Comparison of ENCODE assay signal across 16 cellular contexts in the genomic region with DNA sequence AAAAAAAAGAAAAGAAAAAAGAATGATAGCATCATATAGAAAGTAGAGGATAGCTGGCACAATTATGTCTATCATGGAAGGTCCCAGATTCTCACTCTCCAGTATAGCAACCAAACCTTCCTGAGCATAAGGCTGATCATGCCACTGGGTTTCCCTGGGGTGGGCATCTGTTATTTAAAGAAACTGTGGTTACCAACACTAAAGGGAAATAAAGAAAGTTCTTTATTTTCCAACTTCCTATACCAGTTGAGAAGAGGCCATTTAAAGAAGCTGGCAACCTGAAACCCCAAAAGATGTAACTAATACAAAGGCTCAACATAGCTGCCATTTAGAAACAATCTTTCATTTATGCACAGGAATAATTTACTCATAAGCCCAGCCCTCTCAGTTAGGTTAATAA. TPM values are rescaled to one million over a fixed set of nuclear protein-coding genes. Genes with fewer than 3 reads are reported as not detected.
DNase-seq lines count a peak whose midpoint lies in the region; ATAC-seq lines count a peak whose summit lies in the region.
"Had no signal": no experiment of that assay in that cellular context is flagged by ENCODE, and none has a peak within 500 bp of the region (broad histone marks: within the 10 kb centered on the region; RNA-seq: fewer than 3 reads in every experiment).

No MANE protein-coding gene starts in this region.

- H3K4me3 ChIP-seq in BLaER1 (peak overlapping the region; percentile 81), HUES64 (ENCODE audit: low read length) (peak overlapping the region; percentile 96), mesodermal cell (ENCODE audit: extremely low read depth, insufficient read depth, low read length, poor library complexity, severe bottlenecking) (peak overlapping the region; percentile 89)
- H3K4me3 ChIP-seq: gastroesophageal sphincter had no signal

- peaks cover 28% of the 10 kb centered on the region for H3K36me3 Mint-ChIP-seq in activated naive CD8-positive, alpha-beta T cell treated with anti-CD3 and anti-CD28 coated beads, Interleukin-2, amount 50 U/mL, for 24 hours (ENCODE audit: low read depth)
- peaks cover 6% of the 10 kb centered on the region for H3K36me3 Mint-ChIP-seq in activated T-helper 17 cell treated with anti-CD3 and anti-CD28 coated beads, Interleukin-2, amount 50 U/mL, for 72 hours (ENCODE audit: low read depth)

- DNase-seq in activated naive CD8-positive, alpha-beta T cell treated with anti-CD3 and anti-CD28 coated beads, Interleukin-2, amount 50 U/mL, for 24 hours = no peak
- DNase-seq in NK-92 (lab: John Stamatoyannopoulos, UW; ENCODE audit: unreplicated experiment) = no peak
- DNase-seq: activated CD8-positive, alpha-beta memory T cell treated with anti-CD3 and anti-CD28 coated beads, Interleukin-2, amount 50 U/mL, for 48 hours; amygdala; stimulated activated CD4-positive, alpha-beta T cell treated with anti-CD3 and anti-CD28 coated beads, Interleukin-4, amount 100 ng/mL, for 4 hours; stimulated activated naive CD4-positive, alpha-beta T cell treated with Interleukin-2 at 50 U/mL for 16 hours had no signal

- H3K27ac ChIP-seq in BLaER1 (peak overlapping the region; percentile 95), HUES64 (ENCODE audit: low read depth, low read length) (peak overlapping the region; percentile 94), mesodermal cell (ENCODE audit: low read depth, low read length, severe bottlenecking) (no peak overlapping the region)
- H3K27ac ChIP-seq: gastroesophageal sphincter, parathyroid adenoma had no signal

- ATAC-seq in activated naive CD8-positive, alpha-beta T cell treated with anti-CD3 and anti-CD28 coated beads, Interleukin-2, amount 50 U/mL, for 24 hours = no peak
- ATAC-seq in activated T-helper 17 cell treated with anti-CD3 and anti-CD28 coated beads, Interleukin-2, amount 50 U/mL, for 72 hours (replicated peaks) = no peak
- ATAC-seq in GM19452 (IDR thresholded peaks at IDR 0.05; ENCODE audit: unreplicated experiment) = no peak
- no peak for ATAC-seq in GM21423 (IDR thresholded peaks at IDR 0.05; ENCODE audit: unreplicated experiment)
- ATAC-seq: gastroesophageal sphincter, left lobe of liver had no signal

- peaks cover 21% of the 10 kb centered on the region for H3K27me3 Mint-ChIP-seq in activated naive CD8-positive, alpha-beta T cell treated with anti-CD3 and anti-CD28 coated beads, Interleukin-2, amount 50 U/mL, for 24 hours
- H3K27me3 Mint-ChIP-seq in activated T-helper 17 cell treated with anti-CD3 and anti-CD28 coated beads, Interleukin-2, amount 50 U/mL, for 72 hours = peaks cover 56% of the 10 kb centered on the region

- H3K4me1 Mint-ChIP-seq in activated naive CD8-positive, alpha-beta T cell treated with anti-CD3 and anti-CD28 coated beads, Interleukin-2, amount 50 U/mL, for 24 hours = peaks cover 55% of the 10 kb centered on the region
- peaks cover 25% of the 10 kb centered on the region for H3K4me1 Mint-ChIP-seq in activated T-helper 17 cell treated with anti-CD3 and anti-CD28 coated beads, Interleukin-2, amount 50 U/mL, for 72 hours

- peaks cover 56% of the 10 kb centered on the region for H4K20me1 ChIP-seq in BLaER1

- peak overlapping the region; percentile 97 for H3K9ac ChIP-seq in BLaER1
- peak overlapping the region; percentile 99; the same call in 1 of the 2 replicates for H3K9ac ChIP-seq in HUES64 (ENCODE audit: low read depth, low read length)
- H3K9ac ChIP-seq: parathyroid adenoma had no signal

- H3K9me3 ChIP-seq in BLaER1 (no peaks in the 10 kb centered on the region), HUES64 (ENCODE audit: insufficient read depth, low read depth, low read length) (no peaks in the 10 kb centered on the region), mesodermal cell (ENCODE audit: control insufficient read depth, low read length) (no peaks in the 10 kb centered on the region)
- H3K9me3 ChIP-seq: gastroesophageal sphincter had no signal

- H3K4me1 ChIP-seq in BLaER1 (peaks cover 69% of the 10 kb centered on the region), HUES64 (ENCODE audit: insufficient read depth, low read length) (peaks cover 48% of the 10 kb centered on the region), mesodermal cell (ENCODE audit: control insufficient read depth, insufficient read depth, low read length, poor library complexity, severe bottlenecking) (peaks cover 14% of the 10 kb centered on the region)
- H3K4me1 ChIP-seq: parathyroid adenoma had no signal

- H3K27me3 ChIP-seq in BLaER1 (no peaks in the 10 kb centered on the region), HUES64 (ENCODE audit: insufficient read depth, low read length) (no peaks in the 10 kb centered on the region)

- peak overlapping the region; percentile 88 for H3K4me2 ChIP-seq in BLaER1

- peaks cover 4% of the 10 kb centered on the region for H3K9me3 Mint-ChIP-seq in activated naive CD8-positive, alpha-beta T cell treated with anti-CD3 and anti-CD28 coated beads, Interleukin-2, amount 50 U/mL, for 24 hours
- no peaks in the 10 kb centered on the region for H3K9me3 Mint-ChIP-seq in activated T-helper 17 cell treated with anti-CD3 and anti-CD28 coated beads, Interleukin-2, amount 50 U/mL, for 72 hours

- H3K36me3 ChIP-seq in BLaER1 (peaks cover 49% of the 10 kb centered on the region), HUES64 (ENCODE audit: insufficient read depth, low read length) (peaks cover 27% of the 10 kb centered on the region; the same call in 1 of the 2 replicates), mesodermal cell (ENCODE audit: control insufficient read depth, insufficient read depth, low read length) (peaks cover 28% of the 10 kb centered on the region)
- H3K36me3 ChIP-seq: gastroesophageal sphincter had no signal

- peak overlapping the region; percentile 26 for H3K27ac Mint-ChIP-seq in activated naive CD8-positive, alpha-beta T cell treated with anti-CD3 and anti-CD28 coated beads, Interleukin-2, amount 50 U/mL, for 24 hours
- H3K27ac Mint-ChIP-seq in activated T-helper 17 cell treated with anti-CD3 and anti-CD28 coated beads, Interleukin-2, amount 50 U/mL, for 72 hours = no peak overlapping the region
- H3K27ac Mint-ChIP-seq: B cell had no signal

- H3K4me3 Mint-ChIP-seq in activated naive CD8-positive, alpha-beta T cell treated with anti-CD3 and anti-CD28 coated beads, Interleukin-2, amount 50 U/mL, for 24 hours = peak overlapping the region; percentile 93
- no peak overlapping the region for H3K4me3 Mint-ChIP-seq in activated T-helper 17 cell treated with anti-CD3 and anti-CD28 coated beads, Interleukin-2, amount 50 U/mL, for 72 hours

RNA-seq across cellular contexts. Expression of gene BCAT1, which starts 3.1 kb away (rescaled TPM):
- 110 TPM for polyA plus RNA-seq in HUES64 (2013, experiment 1 of 2)
- polyA plus RNA-seq in HUES64 (2013, experiment 2 of 2) = 117 TPM
- polyA plus RNA-seq in mesodermal cell (2013, experiment 1 of 2) = 106 TPM
- polyA plus RNA-seq in mesodermal cell (2013, experiment 2 of 2) = 101 TPM
- 10 to 100 TPM; 21.3 to 68.8 TPM for total RNA-seq in activated T-helper 17 cell treated with anti-CD3 and anti-CD28 coated beads, Interleukin-2, amount 50 U/mL, for 72 hours
